9 cellular contexts compared by ENCODE assay signal in genomic region chr10:91164520-91165065, GRCh38. TPM values are rescaled to one million over a fixed set of nuclear protein-coding genes. Genes with fewer than 3 reads are reported as not detected.
DNase-seq lines count a peak whose midpoint lies in the region; ATAC-seq, FAIRE-seq and TF ChIP-seq lines count a peak whose summit lies in the region.
"Had no signal": no experiment of that assay in that cellular context is flagged by ENCODE, and none has a peak within 500 bp of the region (broad histone marks: within the 10 kb centered on the region; RNA-seq: fewer than 3 reads in every experiment).

No MANE protein-coding gene starts in this region.

- DNase-seq in NCI-H82 (lab: John Stamatoyannopoulos, UW) (peak; percentile 51), NCI-H82 treated with DMSO at 0.1 percent for 48 hours (lab: John Stamatoyannopoulos, UW; ENCODE audit: unreplicated experiment) (no peak), adipocyte (ENCODE audit: low read depth) (peak; percentile 45), keratinocyte (ENCODE audit: low read depth, low spot score) (no peak), urothelium cell line (ENCODE audit: low spot score) (no peak)
- DNase-seq in stimulated activated naive CD8-positive, alpha-beta T cell treated with anti-CD3 and anti-CD28 coated beads, Interleukin-15, amount 100 ng/mL, for 72 hours = no peak
- DNase-seq: NCI-H2081 treated with DMSO at 0.1 percent for 48 hours had no signal

- peaks cover 36% of the 10 kb centered on the region for H3K4me1 Mint-ChIP-seq in stimulated activated naive CD8-positive, alpha-beta T cell treated with anti-CD3 and anti-CD28 coated beads, Interleukin-15, amount 100 ng/mL, for 72 hours

- no peaks in the 10 kb centered on the region for H4K20me1 ChIP-seq in keratinocyte (ENCODE audit: control insufficient read depth, extremely low read depth, insufficient read depth, low read length)

- peak overlapping the region; percentile 98 to 99 for H3K27ac Mint-ChIP-seq in stimulated activated naive CD8-positive, alpha-beta T cell treated with anti-CD3 and anti-CD28 coated beads, Interleukin-15, amount 100 ng/mL, for 72 hours

- H3K36me3 ChIP-seq in adipocyte (ENCODE audit: control insufficient read depth, insufficient read depth, low read length, severe bottlenecking) (no peaks in the 10 kb centered on the region), keratinocyte (ENCODE audit: control insufficient read depth in 2 of 2, extremely low read depth in 1 of 2, insufficient read depth in 2 of 2, low read length in 2 of 2) (no peaks in the 10 kb centered on the region)

- FAIRE-seq in keratinocyte (lab: Jason Lieb, UNC) = no peak
- FAIRE-seq in urothelium cell line (lab: Jason Lieb, UNC) = no peak

- H3K4me2 ChIP-seq in keratinocyte (ENCODE audit: control insufficient read depth, extremely low read depth, insufficient read depth, low read depth, low read length) = peak overlapping the region; percentile 79

- no peaks in the 10 kb centered on the region for H3K79me2 ChIP-seq in keratinocyte (ENCODE audit: control insufficient read depth, insufficient read depth, low read length)

- no peaks in the 10 kb centered on the region for H3K27me3 ChIP-seq in adipocyte (replicated peaks; ENCODE audit: control insufficient read depth, insufficient read depth, low read length)
- peaks cover 12% of the 10 kb centered on the region for H3K27me3 ChIP-seq in keratinocyte (ENCODE audit: control insufficient read depth, extremely low read depth, insufficient read depth, low read length)

- no peak for ATAC-seq in stimulated activated naive CD8-positive, alpha-beta T cell treated with anti-CD3 and anti-CD28 coated beads, Interleukin-15, amount 100 ng/mL, for 72 hours
- ATAC-seq in HG02588 (IDR thresholded peaks at IDR 0.05; ENCODE audit: unreplicated experiment) = no peak
- no peak for ATAC-seq in HG03045 (IDR thresholded peaks at IDR 0.05; ENCODE audit: unreplicated experiment)

- H3K9me3 ChIP-seq in adipocyte (ENCODE audit: control insufficient read depth, low read length) = no peaks in the 10 kb centered on the region
- no peaks in the 10 kb centered on the region for H3K9me3 ChIP-seq in keratinocyte (ENCODE audit: control insufficient read depth, low read depth, low read length)

- H3K27me3 Mint-ChIP-seq in stimulated activated naive CD8-positive, alpha-beta T cell treated with anti-CD3 and anti-CD28 coated beads, Interleukin-15, amount 100 ng/mL, for 72 hours = no peaks in the 10 kb centered on the region

- TF ChIP-seq CTCF in keratinocyte (optimal IDR thresholded peaks at IDR 0.05 in 1 of 3, IDR thresholded peaks at IDR 0.05 in 1 of 3, conservative IDR thresholded peaks at IDR 0.05 in 1 of 3; ENCODE audit: extremely low read depth in 1 of 3, insufficient read depth in 2 of 3, low read length in 3 of 3) = no peak

- H3K9ac ChIP-seq in adipocyte (ENCODE audit: low read length) = peak overlapping the region; percentile 89
- H3K9ac ChIP-seq in keratinocyte (ENCODE audit: control insufficient read depth, extremely low read depth, insufficient read depth, low read length) = peak overlapping the region; percentile 77

- H2AFZ ChIP-seq in keratinocyte (ENCODE audit: control insufficient read depth, low read length) = no peak overlapping the region

- H3K27ac ChIP-seq in keratinocyte (ENCODE audit: control insufficient read depth, insufficient read depth, low read length) = peak overlapping the region; percentile 39

- dilution Hi-C loops in keratinocyte (cut with MboI; ENCODE audit: extremely low pct_ligation_motif_present, low sequenced_read_pairs) = no loop called here

- peak overlapping the region; percentile 91 to 93 for H3K4me3 Mint-ChIP-seq in stimulated activated naive CD8-positive, alpha-beta T cell treated with anti-CD3 and anti-CD28 coated beads, Interleukin-15, amount 100 ng/mL, for 72 hours

- H3K9me3 Mint-ChIP-seq in stimulated activated naive CD8-positive, alpha-beta T cell treated with anti-CD3 and anti-CD28 coated beads, Interleukin-15, amount 100 ng/mL, for 72 hours = peaks cover 14 to 16% of the 10 kb centered on the region in 2 donors

- H3K4me3 ChIP-seq in adipocyte (ENCODE audit: low read length) (peak overlapping the region; percentile 90), keratinocyte (ENCODE audit: control insufficient read depth in 2 of 3, extremely low read depth in 1 of 3, insufficient read depth in 2 of 3, low read depth in 1 of 3, low read length in 3 of 3) (peak overlapping the region in 2 of 3 experiments; percentile 55 to 79)

- H3K4me1 ChIP-seq in adipocyte (ENCODE audit: control insufficient read depth, insufficient read depth, low read length) = peaks cover 7% of the 10 kb centered on the region
- peaks cover 10% of the 10 kb centered on the region for H3K4me1 ChIP-seq in keratinocyte (ENCODE audit: control insufficient read depth, extremely low read depth, insufficient read depth, low read length)

- no peaks in the 10 kb centered on the region for H3K9me1 ChIP-seq in keratinocyte (ENCODE audit: control insufficient read depth, extremely low read depth, insufficient read depth, low read length)

RNA-seq across cellular contexts. Expression of gene PCGF5, which starts 55.9 kb away (rescaled TPM):
- polyA plus RNA-seq in keratinocyte = 5.2 to 13.9 TPM (median 12.1 TPM) in 3 replicates
- polyA plus RNA-seq in keratinocyte (2011; ENCODE audit: low read depth) = 6.2 TPM
- polyA plus RNA-seq in keratinocyte (2011; cell fraction: cytosol; rRNA removed) = 6.3 and 16.0 TPM in 2 replicates
- 3.5 and 4.1 TPM in 2 replicates for polyA plus RNA-seq in keratinocyte (2011; cell fraction: nucleus; rRNA removed)
- 6.8 and 8.9 TPM in 2 replicates for polyA plus RNA-seq in keratinocyte (2012; ENCODE audit: low replicate concordance)
- polyA minus RNA-seq in keratinocyte = 4.1 to 10.6 TPM (median 9.5 TPM) in 3 replicates
- polyA minus RNA-seq in keratinocyte (2011; cell fraction: cytosol; rRNA and poly(A)+ RNA removed) = 3.8 TPM
- 5.1 and 11.0 TPM in 2 replicates for polyA minus RNA-seq in keratinocyte (2011; cell fraction: nucleus; rRNA and poly(A)+ RNA removed)

Comparison
In these comparisons a context has a peak if more than half of its experiments do, and no peak if none do; other contexts are left out.
1. DNase-seq: peak in NCI-H82 (single experiment) and adipocyte (single experiment); none in NCI-H82 treated with DMSO at 0.1 percent for 48 hours (single experiment), keratinocyte (single experiment), stimulated activated naive CD8-positive, alpha-beta T cell treated with anti-CD3 and anti-CD28 coated beads, Interleukin-15, amount 100 ng/mL, for 72 hours (0 of 2) and urothelium cell line (single experiment).